Comparison of ENCODE assay signal across 1 cellular context in the genomic region with DNA sequence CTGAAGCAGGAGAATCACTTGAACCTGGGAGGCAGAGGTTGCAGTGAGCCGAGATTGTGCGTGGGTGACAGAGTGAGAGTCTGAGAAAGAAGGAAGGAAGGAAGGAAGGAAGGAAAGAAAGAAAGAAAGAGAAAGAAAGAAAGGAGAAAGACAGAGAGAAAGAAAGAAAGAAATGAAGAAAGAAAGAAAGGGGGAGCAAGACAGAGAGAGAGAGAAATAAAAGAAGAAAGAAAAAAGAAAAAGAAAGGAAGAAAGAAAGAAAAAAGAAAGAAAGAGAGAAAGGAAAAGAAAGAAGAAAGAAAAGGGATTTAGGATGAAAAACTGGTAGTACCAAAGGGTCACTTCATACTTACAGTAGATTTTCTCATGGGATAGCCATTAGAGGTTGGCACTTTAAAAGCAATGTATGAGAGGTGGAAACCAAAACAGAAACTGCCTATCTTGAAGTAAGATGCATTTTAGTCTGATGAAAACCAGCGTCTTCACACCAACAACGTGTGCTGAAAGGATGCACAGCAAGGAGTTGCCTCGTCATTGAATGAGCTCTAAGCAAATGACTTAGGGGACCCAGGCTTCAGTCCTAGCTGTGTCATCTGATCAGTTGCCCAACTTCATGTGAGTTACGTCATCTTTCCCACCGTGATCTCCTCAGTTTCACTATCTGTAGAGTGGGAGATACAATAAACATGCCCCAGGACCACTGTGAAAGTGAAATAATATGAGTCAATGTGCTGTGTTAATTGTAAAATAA.
TF ChIP-seq lines count a peak whose summit lies in the region.

No MANE protein-coding gene starts in this region.

TF ChIP-seq in GM12878, 131 proteins besides CTCF, POLR2A, EP300 and RAD21 (continued from another document and continues in another):
- TF ChIP-seq, protein P1, sequence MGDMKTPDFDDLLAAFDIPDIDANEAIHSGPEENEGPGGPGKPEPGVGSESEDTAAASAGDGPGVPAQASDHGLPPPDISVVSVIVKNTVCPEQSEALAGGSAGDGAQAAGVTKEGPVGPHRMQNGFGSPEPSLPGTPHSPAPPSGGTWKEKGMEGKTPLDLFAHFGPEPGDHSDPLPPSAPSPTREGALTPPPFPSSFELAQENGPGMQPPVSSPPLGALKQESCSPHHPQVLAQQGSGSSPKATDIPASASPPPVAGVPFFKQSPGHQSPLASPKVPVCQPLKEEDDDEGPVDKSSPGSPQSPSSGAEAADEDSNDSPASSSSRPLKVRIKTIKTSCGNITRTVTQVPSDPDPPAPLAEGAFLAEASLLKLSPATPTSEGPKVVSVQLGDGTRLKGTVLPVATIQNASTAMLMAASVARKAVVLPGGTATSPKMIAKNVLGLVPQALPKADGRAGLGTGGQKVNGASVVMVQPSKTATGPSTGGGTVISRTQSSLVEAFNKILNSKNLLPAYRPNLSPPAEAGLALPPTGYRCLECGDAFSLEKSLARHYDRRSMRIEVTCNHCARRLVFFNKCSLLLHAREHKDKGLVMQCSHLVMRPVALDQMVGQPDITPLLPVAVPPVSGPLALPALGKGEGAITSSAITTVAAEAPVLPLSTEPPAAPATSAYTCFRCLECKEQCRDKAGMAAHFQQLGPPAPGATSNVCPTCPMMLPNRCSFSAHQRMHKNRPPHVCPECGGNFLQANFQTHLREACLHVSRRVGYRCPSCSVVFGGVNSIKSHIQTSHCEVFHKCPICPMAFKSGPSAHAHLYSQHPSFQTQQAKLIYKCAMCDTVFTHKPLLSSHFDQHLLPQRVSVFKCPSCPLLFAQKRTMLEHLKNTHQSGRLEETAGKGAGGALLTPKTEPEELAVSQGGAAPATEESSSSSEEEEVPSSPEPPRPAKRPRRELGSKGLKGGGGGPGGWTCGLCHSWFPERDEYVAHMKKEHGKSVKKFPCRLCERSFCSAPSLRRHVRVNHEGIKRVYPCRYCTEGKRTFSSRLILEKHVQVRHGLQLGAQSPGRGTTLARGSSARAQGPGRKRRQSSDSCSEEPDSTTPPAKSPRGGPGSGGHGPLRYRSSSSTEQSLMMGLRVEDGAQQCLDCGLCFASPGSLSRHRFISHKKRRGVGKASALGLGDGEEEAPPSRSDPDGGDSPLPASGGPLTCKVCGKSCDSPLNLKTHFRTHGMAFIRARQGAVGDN (IDR thresholded peaks at IDR 0.05) = peak; percentile 81
- TF ChIP-seq, protein P2, sequence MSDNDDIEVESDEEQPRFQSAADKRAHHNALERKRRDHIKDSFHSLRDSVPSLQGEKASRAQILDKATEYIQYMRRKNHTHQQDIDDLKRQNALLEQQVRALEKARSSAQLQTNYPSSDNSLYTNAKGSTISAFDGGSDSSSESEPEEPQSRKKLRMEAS (IDR thresholded peaks at IDR 0.05; ENCODE audit: low read depth, low read length) = peak; percentile 63; the same call in 1 of the 2 replicates
- TF ChIP-seq CREB1 (IDR thresholded peaks at IDR 0.05; ENCODE audit: low read depth) = peak; percentile 70; the same call in 1 of the 2 replicates
- TF ChIP-seq GATAD2B (conservative IDR thresholded peaks at IDR 0.05; ENCODE audit: low read depth) = 0 out of 2 replicates have a peak, but pooled peaks have one; percentile 25
- peak in 1 of 2 experiments; percentile 35; a peak in 1 of 4 replicates for TF ChIP-seq ETV6 (conservative IDR thresholded peaks at IDR 0.05 in 1 of 2, IDR thresholded peaks at IDR 0.05 in 1 of 2; ENCODE audit: borderline replicate concordance in 1 of 2, low read depth in 1 of 2)
- peak; percentile 19; the same call in 1 of the 2 replicates for TF ChIP-seq YY1 (IDR thresholded peaks at IDR 0.05; ENCODE audit: low read depth, low read length)
- TF ChIP-seq SUZ12 (IDR thresholded peaks at IDR 0.05; ENCODE audit: unreplicated experiment) = no peak
- peak; percentile 55; the same call in 1 of the 2 replicates for TF ChIP-seq POLR2AphosphoS5 (IDR thresholded peaks at IDR 0.05; ENCODE audit: low read length)
- peak; percentile 83 for TF ChIP-seq BACH1 (IDR thresholded peaks at IDR 0.05; ENCODE audit: borderline replicate concordance)
- TF ChIP-seq WRNIP1 (IDR thresholded peaks at IDR 0.05; ENCODE audit: borderline replicate concordance, low read depth, low read length) = 0 out of 2 replicates have a peak, but pooled peaks have one; percentile 52
- TF ChIP-seq, protein P3, sequence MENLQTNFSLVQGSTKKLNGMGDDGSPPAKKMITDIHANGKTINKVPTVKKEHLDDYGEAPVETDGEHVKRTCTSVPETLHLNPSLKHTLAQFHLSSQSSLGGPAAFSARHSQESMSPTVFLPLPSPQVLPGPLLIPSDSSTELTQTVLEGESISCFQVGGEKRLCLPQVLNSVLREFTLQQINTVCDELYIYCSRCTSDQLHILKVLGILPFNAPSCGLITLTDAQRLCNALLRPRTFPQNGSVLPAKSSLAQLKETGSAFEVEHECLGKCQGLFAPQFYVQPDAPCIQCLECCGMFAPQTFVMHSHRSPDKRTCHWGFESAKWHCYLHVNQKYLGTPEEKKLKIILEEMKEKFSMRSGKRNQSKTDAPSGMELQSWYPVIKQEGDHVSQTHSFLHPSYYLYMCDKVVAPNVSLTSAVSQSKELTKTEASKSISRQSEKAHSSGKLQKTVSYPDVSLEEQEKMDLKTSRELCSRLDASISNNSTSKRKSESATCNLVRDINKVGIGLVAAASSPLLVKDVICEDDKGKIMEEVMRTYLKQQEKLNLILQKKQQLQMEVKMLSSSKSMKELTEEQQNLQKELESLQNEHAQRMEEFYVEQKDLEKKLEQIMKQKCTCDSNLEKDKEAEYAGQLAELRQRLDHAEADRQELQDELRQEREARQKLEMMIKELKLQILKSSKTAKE (IDR thresholded peaks at IDR 0.05; ENCODE audit: low read depth, poor library complexity, severe bottlenecking) = peak; percentile 50
- peak; percentile 47; the same call in 1 of the 2 replicates for TF ChIP-seq PML (IDR thresholded peaks at IDR 0.05; ENCODE audit: low read length)
- TF ChIP-seq KLF5 (IDR thresholded peaks at IDR 0.05; ENCODE audit: partially characterized antibody) = no peak
- peak; percentile 71 for TF ChIP-seq RAD51 (IDR thresholded peaks at IDR 0.05)
- TF ChIP-seq, protein P4, sequence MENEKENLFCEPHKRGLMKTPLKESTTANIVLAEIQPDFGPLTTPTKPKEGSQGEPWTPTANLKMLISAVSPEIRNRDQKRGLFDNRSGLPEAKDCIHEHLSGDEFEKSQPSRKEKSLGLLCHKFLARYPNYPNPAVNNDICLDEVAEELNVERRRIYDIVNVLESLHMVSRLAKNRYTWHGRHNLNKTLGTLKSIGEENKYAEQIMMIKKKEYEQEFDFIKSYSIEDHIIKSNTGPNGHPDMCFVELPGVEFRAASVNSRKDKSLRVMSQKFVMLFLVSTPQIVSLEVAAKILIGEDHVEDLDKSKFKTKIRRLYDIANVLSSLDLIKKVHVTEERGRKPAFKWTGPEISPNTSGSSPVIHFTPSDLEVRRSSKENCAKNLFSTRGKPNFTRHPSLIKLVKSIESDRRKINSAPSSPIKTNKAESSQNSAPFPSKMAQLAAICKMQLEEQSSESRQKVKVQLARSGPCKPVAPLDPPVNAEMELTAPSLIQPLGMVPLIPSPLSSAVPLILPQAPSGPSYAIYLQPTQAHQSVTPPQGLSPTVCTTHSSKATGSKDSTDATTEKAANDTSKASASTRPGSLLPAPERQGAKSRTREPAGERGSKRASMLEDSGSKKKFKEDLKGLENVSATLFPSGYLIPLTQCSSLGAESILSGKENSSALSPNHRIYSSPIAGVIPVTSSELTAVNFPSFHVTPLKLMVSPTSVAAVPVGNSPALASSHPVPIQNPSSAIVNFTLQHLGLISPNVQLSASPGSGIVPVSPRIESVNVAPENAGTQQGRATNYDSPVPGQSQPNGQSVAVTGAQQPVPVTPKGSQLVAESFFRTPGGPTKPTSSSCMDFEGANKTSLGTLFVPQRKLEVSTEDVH (IDR thresholded peaks at IDR 0.05; ENCODE audit: low read depth, partially characterized antibody) = no peak
- TF ChIP-seq TCF12 (IDR thresholded peaks at IDR 0.05; ENCODE audit: low read depth, low read length) = no peak
- no peak for TF ChIP-seq MTA3 (IDR thresholded peaks at IDR 0.05; ENCODE audit: borderline replicate concordance, low read length)
- TF ChIP-seq, protein P5, sequence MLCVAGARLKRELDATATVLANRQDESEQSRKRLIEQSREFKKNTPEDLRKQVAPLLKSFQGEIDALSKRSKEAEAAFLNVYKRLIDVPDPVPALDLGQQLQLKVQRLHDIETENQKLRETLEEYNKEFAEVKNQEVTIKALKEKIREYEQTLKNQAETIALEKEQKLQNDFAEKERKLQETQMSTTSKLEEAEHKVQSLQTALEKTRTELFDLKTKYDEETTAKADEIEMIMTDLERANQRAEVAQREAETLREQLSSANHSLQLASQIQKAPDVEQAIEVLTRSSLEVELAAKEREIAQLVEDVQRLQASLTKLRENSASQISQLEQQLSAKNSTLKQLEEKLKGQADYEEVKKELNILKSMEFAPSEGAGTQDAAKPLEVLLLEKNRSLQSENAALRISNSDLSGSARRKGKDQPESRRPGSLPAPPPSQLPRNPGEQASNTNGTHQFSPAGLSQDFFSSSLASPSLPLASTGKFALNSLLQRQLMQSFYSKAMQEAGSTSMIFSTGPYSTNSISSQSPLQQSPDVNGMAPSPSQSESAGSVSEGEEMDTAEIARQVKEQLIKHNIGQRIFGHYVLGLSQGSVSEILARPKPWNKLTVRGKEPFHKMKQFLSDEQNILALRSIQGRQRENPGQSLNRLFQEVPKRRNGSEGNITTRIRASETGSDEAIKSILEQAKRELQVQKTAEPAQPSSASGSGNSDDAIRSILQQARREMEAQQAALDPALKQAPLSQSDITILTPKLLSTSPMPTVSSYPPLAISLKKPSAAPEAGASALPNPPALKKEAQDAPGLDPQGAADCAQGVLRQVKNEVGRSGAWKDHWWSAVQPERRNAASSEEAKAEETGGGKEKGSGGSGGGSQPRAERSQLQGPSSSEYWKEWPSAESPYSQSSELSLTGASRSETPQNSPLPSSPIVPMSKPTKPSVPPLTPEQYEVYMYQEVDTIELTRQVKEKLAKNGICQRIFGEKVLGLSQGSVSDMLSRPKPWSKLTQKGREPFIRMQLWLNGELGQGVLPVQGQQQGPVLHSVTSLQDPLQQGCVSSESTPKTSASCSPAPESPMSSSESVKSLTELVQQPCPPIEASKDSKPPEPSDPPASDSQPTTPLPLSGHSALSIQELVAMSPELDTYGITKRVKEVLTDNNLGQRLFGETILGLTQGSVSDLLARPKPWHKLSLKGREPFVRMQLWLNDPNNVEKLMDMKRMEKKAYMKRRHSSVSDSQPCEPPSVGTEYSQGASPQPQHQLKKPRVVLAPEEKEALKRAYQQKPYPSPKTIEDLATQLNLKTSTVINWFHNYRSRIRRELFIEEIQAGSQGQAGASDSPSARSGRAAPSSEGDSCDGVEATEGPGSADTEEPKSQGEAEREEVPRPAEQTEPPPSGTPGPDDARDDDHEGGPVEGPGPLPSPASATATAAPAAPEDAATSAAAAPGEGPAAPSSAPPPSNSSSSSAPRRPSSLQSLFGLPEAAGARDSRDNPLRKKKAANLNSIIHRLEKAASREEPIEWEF (IDR thresholded peaks at IDR 0.05; ENCODE audit: insufficient replicate concordance, low read depth, low read length) = peak; percentile 22
- TF ChIP-seq DPF2 (IDR thresholded peaks at IDR 0.05) = peak; percentile 29; the same call in 1 of the 2 replicates
- peak; percentile 91 for TF ChIP-seq NBN (IDR thresholded peaks at IDR 0.05)
- TF ChIP-seq BHLHE40 (IDR thresholded peaks at IDR 0.05; ENCODE audit: borderline replicate concordance in 1 of 2, low read depth in 2 of 2, low read length in 1 of 2) = peak in 1 of 2 experiments; percentile 54; a peak in 1 of 4 replicates
- peak; percentile 57 for TF ChIP-seq MTA2 (IDR thresholded peaks at IDR 0.05; ENCODE audit: low read depth)
- TF ChIP-seq CHD4 (IDR thresholded peaks at IDR 0.05) = no peak
- TF ChIP-seq CEBPB (IDR thresholded peaks at IDR 0.05; ENCODE audit: borderline replicate concordance in 1 of 2, low read depth in 2 of 2, low read length in 2 of 2) = peak; percentile 24 to 79; a peak in 1 of 4 replicates
- TF ChIP-seq, protein P6, sequence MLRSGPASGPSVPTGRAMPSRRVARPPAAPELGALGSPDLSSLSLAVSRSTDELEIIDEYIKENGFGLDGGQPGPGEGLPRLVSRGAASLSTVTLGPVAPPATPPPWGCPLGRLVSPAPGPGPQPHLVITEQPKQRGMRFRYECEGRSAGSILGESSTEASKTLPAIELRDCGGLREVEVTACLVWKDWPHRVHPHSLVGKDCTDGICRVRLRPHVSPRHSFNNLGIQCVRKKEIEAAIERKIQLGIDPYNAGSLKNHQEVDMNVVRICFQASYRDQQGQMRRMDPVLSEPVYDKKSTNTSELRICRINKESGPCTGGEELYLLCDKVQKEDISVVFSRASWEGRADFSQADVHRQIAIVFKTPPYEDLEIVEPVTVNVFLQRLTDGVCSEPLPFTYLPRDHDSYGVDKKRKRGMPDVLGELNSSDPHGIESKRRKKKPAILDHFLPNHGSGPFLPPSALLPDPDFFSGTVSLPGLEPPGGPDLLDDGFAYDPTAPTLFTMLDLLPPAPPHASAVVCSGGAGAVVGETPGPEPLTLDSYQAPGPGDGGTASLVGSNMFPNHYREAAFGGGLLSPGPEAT (IDR thresholded peaks at IDR 0.05; ENCODE audit: low read depth) = peak; percentile 43; the same call in 1 of the 2 replicates
- peak; percentile 97 for TF ChIP-seq SMARCA5 (IDR thresholded peaks at IDR 0.05)
- TF ChIP-seq, protein P7, sequence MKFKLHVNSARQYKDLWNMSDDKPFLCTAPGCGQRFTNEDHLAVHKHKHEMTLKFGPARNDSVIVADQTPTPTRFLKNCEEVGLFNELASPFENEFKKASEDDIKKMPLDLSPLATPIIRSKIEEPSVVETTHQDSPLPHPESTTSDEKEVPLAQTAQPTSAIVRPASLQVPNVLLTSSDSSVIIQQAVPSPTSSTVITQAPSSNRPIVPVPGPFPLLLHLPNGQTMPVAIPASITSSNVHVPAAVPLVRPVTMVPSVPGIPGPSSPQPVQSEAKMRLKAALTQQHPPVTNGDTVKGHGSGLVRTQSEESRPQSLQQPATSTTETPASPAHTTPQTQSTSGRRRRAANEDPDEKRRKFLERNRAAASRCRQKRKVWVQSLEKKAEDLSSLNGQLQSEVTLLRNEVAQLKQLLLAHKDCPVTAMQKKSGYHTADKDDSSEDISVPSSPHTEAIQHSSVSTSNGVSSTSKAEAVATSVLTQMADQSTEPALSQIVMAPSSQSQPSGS (IDR thresholded peaks at IDR 0.05; ENCODE audit: low read length) = peak; percentile 95
- TF ChIP-seq NFIC (IDR thresholded peaks at IDR 0.05; ENCODE audit: low read depth, low read length) = no peak
- TF ChIP-seq SPI1 (IDR thresholded peaks at IDR 0.05; ENCODE audit: borderline replicate concordance, insufficient read depth, low read depth, low read length) = no peak
- peak; percentile 23 to 48; a peak in 3 of 4 replicates for TF ChIP-seq IKZF2 (IDR thresholded peaks at IDR 0.05)
- TF ChIP-seq RUNX3 (IDR thresholded peaks at IDR 0.05; ENCODE audit: low read length) = peak; percentile 34; the same call in 1 of the 2 replicates
- TF ChIP-seq, protein P8, sequence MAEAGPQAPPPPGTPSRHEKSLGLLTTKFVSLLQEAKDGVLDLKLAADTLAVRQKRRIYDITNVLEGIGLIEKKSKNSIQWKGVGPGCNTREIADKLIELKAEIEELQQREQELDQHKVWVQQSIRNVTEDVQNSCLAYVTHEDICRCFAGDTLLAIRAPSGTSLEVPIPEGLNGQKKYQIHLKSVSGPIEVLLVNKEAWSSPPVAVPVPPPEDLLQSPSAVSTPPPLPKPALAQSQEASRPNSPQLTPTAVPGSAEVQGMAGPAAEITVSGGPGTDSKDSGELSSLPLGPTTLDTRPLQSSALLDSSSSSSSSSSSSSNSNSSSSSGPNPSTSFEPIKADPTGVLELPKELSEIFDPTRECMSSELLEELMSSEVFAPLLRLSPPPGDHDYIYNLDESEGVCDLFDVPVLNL (IDR thresholded peaks at IDR 0.05; ENCODE audit: low read depth, low read length) = no peak
- peak; percentile 90 for TF ChIP-seq ZNF217 (IDR thresholded peaks at IDR 0.05)
- no peak for TF ChIP-seq TARDBP (IDR thresholded peaks at IDR 0.05; ENCODE audit: borderline replicate concordance)
- peak; percentile 53; the same call in 1 of the 2 replicates for TF ChIP-seq CREM (IDR thresholded peaks at IDR 0.05; ENCODE audit: low read depth)
- peak; percentile 56; the same call in 1 of the 2 replicates for TF ChIP-seq EED (IDR thresholded peaks at IDR 0.05; ENCODE audit: low read depth)
- TF ChIP-seq FOXM1 (IDR thresholded peaks at IDR 0.05; ENCODE audit: low read depth, low read length) = peak; percentile 64; the same call in 1 of the 2 replicates
